Comparison of ENCODE assay signal across 16 cellular contexts in genomic region chr3:184578218-184578617, GRCh38. TPM values are rescaled to one million over a fixed set of nuclear protein-coding genes. Genes with fewer than 3 reads are reported as not detected.
"Had no signal": no experiment of that assay in that cellular context is flagged by ENCODE, and none has a peak within 500 bp of the region (broad histone marks: within the 10 kb centered on the region; RNA-seq: fewer than 3 reads in every experiment).

No MANE protein-coding gene starts in this region.

- H3K4me1 ChIP-seq: prostate gland had no signal

- H3K36me3 ChIP-seq: thyroid gland had no signal

- H3K4me3 Mint-ChIP-seq: activated CD4-positive, alpha-beta memory T cell treated with anti-CD3 and anti-CD28 coated beads for 36 hours; activated naive CD4-positive, alpha-beta T cell treated with anti-CD3 and anti-CD28 coated beads for 36 hours; activated naive CD8-positive, alpha-beta T cell treated with anti-CD3 and anti-CD28 coated beads, Interleukin-2, amount 10 ng/mL, durations not matched to agents 7 days and 5 days had no signal

- H3K27me3 ChIP-seq: thyroid gland had no signal

- H3K9me3 ChIP-seq: lower lobe of right lung, prostate gland, spleen, thyroid gland had no signal

- H3K4me3 ChIP-seq: lower lobe of right lung, prostate gland, spleen, thyroid gland had no signal

- ATAC-seq: left lobe of liver; lower lobe of right lung; stimulated activated naive CD8-positive, alpha-beta T cell treated with anti-CD3 and anti-CD28 coated beads, Interleukin-15, Interleukin-2, amounts not matched to agents 100 U/mL and 50 U/mL, for 24 hours had no signal

- H3K36me3 Mint-ChIP-seq: activated CD4-positive, alpha-beta memory T cell treated with anti-CD3 and anti-CD28 coated beads for 36 hours; activated naive CD8-positive, alpha-beta T cell treated with anti-CD3 and anti-CD28 coated beads, Interleukin-2, amount 10 ng/mL, durations not matched to agents 7 days and 5 days had no signal

- H3K27ac Mint-ChIP-seq: activated CD4-positive, alpha-beta memory T cell treated with anti-CD3 and anti-CD28 coated beads for 36 hours; activated naive CD4-positive, alpha-beta T cell treated with anti-CD3 and anti-CD28 coated beads for 36 hours; activated naive CD8-positive, alpha-beta T cell treated with anti-CD3 and anti-CD28 coated beads, Interleukin-2, amount 10 ng/mL, durations not matched to agents 7 days and 5 days had no signal

- H3K4me1 Mint-ChIP-seq: activated naive CD8-positive, alpha-beta T cell treated with anti-CD3 and anti-CD28 coated beads, Interleukin-2, amount 10 ng/mL, durations not matched to agents 7 days and 5 days had no signal

- H3K27ac ChIP-seq: lower lobe of right lung, prostate gland, spleen, thyroid gland had no signal

- DNase-seq: activated CD4-positive, alpha-beta memory T cell treated with anti-CD3 and anti-CD28 coated beads for 36 hours; activated CD4-positive, alpha-beta T cell treated with anti-CD3 and anti-CD28 coated beads for 48 hours; activated effector memory CD4-positive, alpha-beta T cell treated with Interleukin-2 at 50 U/mL for 16 hours; activated naive CD4-positive, alpha-beta T cell treated with anti-CD3 and anti-CD28 coated beads for 36 hours; activated naive CD8-positive, alpha-beta T cell treated with anti-CD3 and anti-CD28 coated beads, Interleukin-2, amount 10 ng/mL, durations not matched to agents 7 days and 5 days; activated T-cell treated with anti-CD3 and anti-CD28 coated beads, Interleukin-2, amount 50 U/mL, for 48 hours; amniotic stem cell; kidney; lower lobe of right lung; spleen; stimulated activated CD4-positive, alpha-beta T cell treated with anti-CD3 and anti-CD28 coated beads, Interleukin-4, amount 100 ng/mL, for 1 hour; stimulated activated naive CD8-positive, alpha-beta T cell treated with anti-CD3 and anti-CD28 coated beads, Interleukin-15, Interleukin-2, amounts not matched to agents 100 U/mL and 50 U/mL, for 24 hours; T-helper 2 cell; thyroid gland had no signal

- H3K9me3 Mint-ChIP-seq: activated CD4-positive, alpha-beta memory T cell treated with anti-CD3 and anti-CD28 coated beads for 36 hours; activated naive CD4-positive, alpha-beta T cell treated with anti-CD3 and anti-CD28 coated beads for 36 hours; activated naive CD8-positive, alpha-beta T cell treated with anti-CD3 and anti-CD28 coated beads, Interleukin-2, amount 10 ng/mL, durations not matched to agents 7 days and 5 days had no signal

RNA-seq across cellular contexts. Expression of gene EPHB3, which starts 16.6 kb away (rescaled TPM):
- total RNA-seq: activated naive CD4-positive, alpha-beta T cell treated with anti-CD3 and anti-CD28 coated beads for 36 hours had no signal
